ENCODE assay signal across 22 cellular contexts in the genomic region with DNA sequence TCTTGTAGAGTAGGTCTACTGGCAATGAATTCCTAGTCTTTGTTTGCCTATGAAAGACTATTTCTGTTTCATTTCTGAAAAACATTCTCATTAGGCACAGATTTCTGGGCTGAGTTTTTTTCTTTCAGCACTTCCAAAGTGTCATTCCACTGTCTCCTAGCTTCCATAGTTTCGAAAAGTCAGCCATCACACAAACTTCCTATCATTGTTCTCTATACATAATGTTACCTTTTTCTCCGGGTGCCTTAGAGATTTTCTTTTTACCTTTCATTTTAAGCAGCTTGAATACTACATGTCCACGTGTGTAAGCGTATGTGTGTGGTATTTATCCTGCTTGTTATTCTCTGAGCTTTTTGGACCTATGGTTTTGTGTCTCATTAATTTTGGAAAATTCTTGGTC.
"Had no signal": no experiment of that assay in that cellular context is flagged by ENCODE, and none has a peak within 500 bp of the region (broad histone marks: within the 10 kb centered on the region; RNA-seq: fewer than 3 reads in every experiment).

No MANE protein-coding gene starts in this region.

- H3K27ac Mint-ChIP-seq: IgD-negative memory B cell had no signal

- H3K4me1 ChIP-seq: Peyer's patch, SJCRH30 had no signal

- H3K4me3 ChIP-seq: PC-9, Peyer's patch, SJCRH30 had no signal

- H3K27me3 Mint-ChIP-seq: IgD-negative memory B cell had no signal

- H3K36me3 ChIP-seq: Peyer's patch, SJCRH30 had no signal

- DNase-seq: KBM-7, MV-4-11, NCI-H1092, NCI-H1105 treated with DMSO at 0.1 percent for 48 hours, NCI-H1417 treated with DMSO at 0.1 percent for 48 hours, NCI-H146, NCI-H1694 treated with DMSO at 0.1 percent for 48 hours, NCI-H1930, NCI-H2081, NCI-H2107, NCI-H2227 treated with DMSO at 0.1 percent for 48 hours, NCI-H524 treated with DMSO at 0.1 percent for 48 hours, NCI-H69, NCI-H774, PC-9, Peyer's patch, SHP77 treated with DMSO at 0.1 percent for 48 hours, SJCRH30, T-helper 1 cell had no signal

- H3K4me3 Mint-ChIP-seq: IgD-negative memory B cell had no signal

- H3K27me3 ChIP-seq: Peyer's patch, SJCRH30 had no signal

- ATAC-seq: Right ventricle myocardium inferior, SK-N-SH treated with all-trans-retinoic acid at 6 μM for 48 hours had no signal

- H3K9me3 Mint-ChIP-seq: IgD-negative memory B cell had no signal

- H3K4me2 ChIP-seq: PC-9 had no signal

- H3K27ac ChIP-seq: PC-9, Peyer's patch, SJCRH30 had no signal

- H3K9me3 ChIP-seq: Peyer's patch, SJCRH30 had no signal
